Comparison of ENCODE assay signal across 15 cellular contexts in the genomic region with DNA sequence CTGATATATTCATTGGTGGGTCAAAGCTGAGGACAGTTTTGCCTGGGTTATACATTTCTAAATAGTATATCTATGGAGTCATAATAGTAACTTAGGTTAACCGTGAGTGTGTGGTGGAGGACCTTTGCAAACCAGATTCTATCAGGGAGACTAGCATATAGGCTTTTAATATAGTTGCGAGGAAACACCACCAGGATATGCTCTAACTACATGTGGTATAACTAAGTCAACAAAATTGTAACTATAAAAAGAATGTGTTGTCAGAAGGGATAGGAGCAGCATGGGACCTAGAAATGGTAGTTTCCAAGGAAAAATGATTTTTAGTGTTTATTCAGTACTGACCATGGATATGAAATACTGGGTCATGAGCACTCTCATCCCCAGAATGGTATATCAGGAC.
"Had no signal": no experiment of that assay in that cellular context is flagged by ENCODE, and none has a peak within 500 bp of the region (broad histone marks: within the 10 kb centered on the region; RNA-seq: fewer than 3 reads in every experiment).

No MANE protein-coding gene starts in this region.

- H3K27ac ChIP-seq: brain microvascular endothelial cell, left ventricle myocardium inferior, tibial artery had no signal

- H3K9me3 ChIP-seq: left ventricle myocardium inferior, tibial artery had no signal

- H3K36me3 ChIP-seq: brain microvascular endothelial cell, left ventricle myocardium inferior, tibial artery had no signal

- FAIRE-seq: kidney had no signal

- DNase-seq: activated CD4-positive, alpha-beta T cell treated with anti-CD3 and anti-CD28 coated beads, Interleukin-2, amount 10 ng/mL, durations not matched to agents 7 days and 5 days; activated CD8-positive, alpha-beta memory T cell treated with anti-CD3 and anti-CD28 coated beads for 24 hours; activated naive CD8-positive, alpha-beta T cell treated with anti-CD3 and anti-CD28 coated beads for 36 hours; amygdala; brain microvascular endothelial cell; dermis blood vessel endothelial cell; effector memory CD8-positive, alpha-beta T cell; hippocampal formation; kidney; left ventricle myocardium inferior; naive thymus-derived CD4-positive, alpha-beta T cell; retina; stimulated activated CD4-positive, alpha-beta T cell treated with anti-CD3 and anti-CD28 coated beads, Interleukin-2, amount 100 ng/mL, for 48 hours; stimulated activated naive B cell treated with anti-CD40 and anti-IgM and Interleukin-4, amounts not matched to agents 10 μg/mL and 1 μg/mL and 100 μg/mL, for 72 hours; tibial artery had no signal

- H3K27me3 ChIP-seq: brain microvascular endothelial cell, tibial artery had no signal

- ATAC-seq: effector memory CD8-positive, alpha-beta T cell; naive thymus-derived CD4-positive, alpha-beta T cell; stimulated activated naive B cell treated with anti-CD40 and anti-IgM and Interleukin-4, amounts not matched to agents 10 μg/mL and 1 μg/mL and 100 μg/mL, for 72 hours had no signal

- H3K4me3 ChIP-seq: left ventricle myocardium inferior, tibial artery had no signal

- H3K4me1 ChIP-seq: left ventricle myocardium inferior had no signal
